15 cellular contexts compared by ENCODE assay signal in the genomic region with DNA sequence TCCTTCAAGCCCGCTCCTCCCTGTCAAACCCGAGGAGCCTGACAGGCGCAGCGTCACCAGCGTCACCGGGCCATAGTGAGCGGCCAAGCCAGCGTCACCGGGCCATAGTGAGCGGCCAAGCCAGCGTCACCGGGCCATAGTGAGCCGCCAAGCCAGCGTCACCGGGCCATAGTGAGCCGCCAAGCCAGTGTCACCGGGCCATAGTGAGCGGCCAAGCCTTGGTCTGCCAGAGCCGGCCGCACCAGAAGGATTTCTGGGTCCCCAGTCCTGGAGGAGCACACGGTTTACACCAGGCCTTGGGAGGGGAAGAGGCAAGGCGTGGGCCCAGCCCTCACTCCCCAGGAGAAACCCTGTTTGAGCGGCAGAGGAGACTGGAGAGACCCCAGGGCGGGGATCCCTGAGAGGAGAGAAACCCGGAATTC. TPM values are rescaled to one million over a fixed set of nuclear protein-coding genes. Genes with fewer than 3 reads are reported as not detected.
A peak's percentile ranks its signal among the peaks of the same experiment; 100 is the strongest.
DNase-seq lines count a peak whose midpoint lies in the region; ATAC-seq and TF ChIP-seq lines count a peak whose summit lies in the region.
"Had no signal": no experiment of that assay in that cellular context is flagged by ENCODE, and none has a peak within 500 bp of the region (broad histone marks: within the 10 kb centered on the region; RNA-seq: fewer than 3 reads in every experiment).

No MANE protein-coding gene starts in this region.

- H3K9me2 ChIP-seq in hepatocyte (replicated peaks; ENCODE audit: insufficient read depth), result no peaks in the 10 kb centered on the region

- peak overlapping the region; percentile 99 for H3K27ac Mint-ChIP-seq in Caco-2 (ENCODE audit: unreplicated experiment)

- H3K9me3 ChIP-seq in Caco-2 (no peaks in the 10 kb centered on the region), adrenal gland (replicated peaks in 1 of 3) (no peaks in the 10 kb centered on the region), hepatocyte (ENCODE audit: low read depth) (no peaks in the 10 kb centered on the region), gastrocnemius medialis (no peaks in the 10 kb centered on the region)
- H3K9me3 ChIP-seq: neutrophil had no signal

- BruUV-seq in Caco-2 (replicated peaks; lab: Mats Ljungman, UMichigan), result TSS peak; percentile 87

- no peak overlapping the region for H2AFZ ChIP-seq in hepatocyte

- H3K36me3 Mint-ChIP-seq in Caco-2 (ENCODE audit: insufficient read depth, unreplicated experiment), result peaks cover 18% of the 10 kb centered on the region

- TF ChIP-seq CTCF in Caco-2 (IDR thresholded peaks at IDR 0.05; ENCODE audit: insufficient read depth in 1 of 2, low read depth in 1 of 2, low read length in 1 of 2, severe bottlenecking in 1 of 2, unreplicated experiment in 1 of 2), result no peak
- no peak for TF ChIP-seq CTCF in adrenal gland (IDR thresholded peaks at IDR 0.05)
- TF ChIP-seq CTCF in hepatocyte (IDR thresholded peaks at IDR 0.05; ENCODE audit: poor library complexity), result no peak
- TF ChIP-seq CTCF in gastrocnemius medialis (IDR thresholded peaks at IDR 0.05 in 4 of 5, conservative IDR thresholded peaks at IDR 0.05 in 1 of 5), result no peak

- H3K4me1 ChIP-seq in Caco-2 (peaks cover 74% of the 10 kb centered on the region), adrenal gland (replicated peaks in 1 of 2) (peaks cover 28% of the 10 kb centered on the region in 2 donors), hepatocyte (ENCODE audit: insufficient read depth) (peaks cover 33% of the 10 kb centered on the region), gastrocnemius medialis (peaks cover 8 to 18% of the 10 kb centered on the region in 2 donors)

- H3K4me1 Mint-ChIP-seq in Caco-2 (ENCODE audit: low read depth, unreplicated experiment), result peaks cover 60% of the 10 kb centered on the region

- H3K9me3 Mint-ChIP-seq in Caco-2 (ENCODE audit: unreplicated experiment), result no peaks in the 10 kb centered on the region

- POLR2A ChIA-PET in Caco-2 (lab: Charles Lee), result interaction anchor here (1.0 kb wide), 1 partner anchor 35 kb away, joined by 3 read pairs; no protein-coding TSS in a partner anchor

- CTCF ChIA-PET in Caco-2 (lab: Charles Lee), result interaction anchor here (0.6 to 1.1 kb wide), 2 partner anchors 9 kb away, joined by 3 to 4 read pairs; no protein-coding TSS in a partner anchor

- no peak for DNase-seq in Caco-2
- DNase-seq in adrenal gland, result no peak
- DNase-seq in hepatocyte (ENCODE audit: low spot score), result no peak
- DNase-seq in gastrocnemius medialis, result no peak
- DNase-seq in AML-193 (lab: John Stamatoyannopoulos, UW), result no peak
- no peak for DNase-seq in retina
- DNase-seq in NCI-H1092 treated with DMSO at 0.1 percent for 48 hours (lab: John Stamatoyannopoulos, UW), result no peak
- DNase-seq: activated CD4-positive, CD25-positive, alpha-beta regulatory T cell; activated T-cell treated with anti-CD3 and anti-CD28 coated beads, Interleukin-2, amount 50 U/mL, for 48 hours; DMS79 treated with DMSO at 0.1 percent for 48 hours; NCI-H526; SIG-M5 had no signal

- ATAC-seq in gastrocnemius medialis, result no peak
- ATAC-seq in GM21360 (IDR thresholded peaks at IDR 0.05; ENCODE audit: unreplicated experiment), result no peak

- intact Hi-C loops in Caco-2 (cut with micrococcal nuclease; ENCODE audit: unreplicated experiment), result no loop called here
- intact Hi-C loops in adrenal gland (cut with DNase I), result no loop called here
- intact Hi-C loops in gastrocnemius medialis (cut with DNase I; ENCODE audit: low total_unique reads), result loop anchor here (2.0 kb wide), 1 partner anchor 40 kb away; a partner anchor contains a TSS

- H3K79me2 ChIP-seq in hepatocyte, result no peaks in the 10 kb centered on the region

- no peaks in the 10 kb centered on the region for H3K27me3 Mint-ChIP-seq in Caco-2 (ENCODE audit: insufficient read depth, unreplicated experiment)

- 91 to 96% (median 95%) methylated on average over 7 to 25 of the region's 25 CpGs for WGBS in adrenal gland, 4 donors
- 96% methylated on average over 25 of the region's 25 CpGs for WGBS in hepatocyte (ENCODE audit: low lambda C conversion rate, missing lambda C conversion rate)

- H3K27me3 ChIP-seq in Caco-2 (replicated peaks; ENCODE audit: control insufficient read depth, insufficient read depth, low read length) (no peaks in the 10 kb centered on the region), adrenal gland (no peaks in the 10 kb centered on the region), hepatocyte (no peaks in the 10 kb centered on the region), gastrocnemius medialis (peaks cover 0 to 11% (median 5%) of the 10 kb centered on the region in 3 donors)

- no peak for TF ChIP-seq POLR2A in adrenal gland (IDR thresholded peaks at IDR 0.05)
- TF ChIP-seq POLR2A in gastrocnemius medialis (IDR thresholded peaks at IDR 0.05), result no peak

- no peaks in the 10 kb centered on the region for H4K20me1 ChIP-seq in hepatocyte (ENCODE audit: insufficient read depth, poor library complexity, severe bottlenecking)

- peak overlapping the region; percentile 47 for H3K4me3 Mint-ChIP-seq in Caco-2 (ENCODE audit: unreplicated experiment)

- H3K27ac ChIP-seq in adrenal gland (peak overlapping the region in 4 of 5 donors; percentile 81 to 98 (median 96)), hepatocyte (peak overlapping the region; percentile 91), gastrocnemius medialis (peak overlapping the region; percentile 83 to 89 (median 84))
- H3K27ac ChIP-seq: HL-60, neutrophil had no signal

- no peak overlapping the region for H3K4me2 ChIP-seq in hepatocyte

- in situ Hi-C loops in gastrocnemius medialis (cut with MboI; ENCODE audit: low sequenced_read_pairs in 4 of 4), result no loop called here

- H3K4me3 ChIP-seq in Caco-2 (ENCODE audit: low read depth, low read length) (no peak overlapping the region), adrenal gland (no peak overlapping the region), hepatocyte (no peak overlapping the region), gastrocnemius medialis (no peak overlapping the region)

- H3K36me3 ChIP-seq in Caco-2 (ENCODE audit: control insufficient read depth, insufficient read depth, low read length) (no peaks in the 10 kb centered on the region), adrenal gland (replicated peaks in 1 of 2) (no peaks in the 10 kb centered on the region), hepatocyte (replicated peaks; ENCODE audit: insufficient read depth, low read depth) (no peaks in the 10 kb centered on the region), gastrocnemius medialis (no peaks in the 10 kb centered on the region)
- H3K36me3 ChIP-seq: neutrophil had no signal

RNA-seq across cellular contexts. Expression of a gene that starts 39.8 kb away (rescaled TPM):
- 160 and 170 TPM in 2 replicates for total RNA-seq in Caco-2 (2022)
- total RNA-seq in adrenal gland, result 100 to 1,000 TPM in 7 of 8 donors, 10 to 100 TPM in 1; 92.9 to 244 (median 141) TPM
- polyA plus RNA-seq in adrenal gland, result 100 to 1,000 TPM in 2 of 3 donors, 10 to 100 TPM in 1; 10.9 to 201 (median 163) TPM
- 67.3 and 97.1 TPM in 2 replicates for total RNA-seq in hepatocyte
- polyA plus RNA-seq in hepatocyte, result 140 and 178 TPM in 2 replicates
- total RNA-seq in gastrocnemius medialis, result 10 to 100 TPM; 16.4 to 42.2 (median 20.7) TPM
